12 cellular contexts compared by ENCODE assay signal in the genomic region with DNA sequence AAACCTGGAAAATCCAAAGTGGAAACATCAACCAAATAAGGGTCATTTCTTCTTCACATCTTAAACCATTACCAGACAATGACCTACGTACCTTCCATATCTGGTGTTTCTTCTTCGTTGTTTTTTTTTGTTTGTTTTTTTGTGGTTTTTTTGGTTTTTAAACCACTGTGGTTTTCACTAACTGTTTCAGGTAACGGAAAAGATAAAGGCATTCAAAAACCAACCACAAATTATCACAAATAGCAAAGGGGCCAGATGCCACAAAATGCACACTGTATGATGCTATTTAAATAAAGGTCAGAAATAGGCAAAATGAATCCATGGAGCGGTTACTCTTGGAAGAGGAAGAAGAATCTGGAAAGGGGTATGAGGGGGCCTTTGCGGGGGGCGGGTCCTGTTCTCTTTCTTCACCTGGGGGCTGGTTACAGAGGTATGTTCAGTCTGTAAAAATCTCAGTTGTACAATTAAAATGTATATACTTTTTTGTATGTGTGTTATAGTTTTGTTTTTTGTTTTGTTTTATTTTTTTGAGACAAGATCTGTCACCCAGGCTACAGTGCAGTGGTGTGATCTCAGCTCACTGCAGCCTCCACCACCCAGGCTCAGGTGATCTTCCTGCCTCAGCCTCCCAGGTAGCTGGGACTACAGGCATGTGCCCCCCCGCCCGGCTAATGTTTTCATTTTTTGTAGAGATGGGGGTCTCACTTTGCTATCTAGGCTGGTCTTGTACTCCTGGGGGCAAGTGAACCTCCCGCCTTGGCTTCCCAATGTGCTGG. TPM values are rescaled to one million over a fixed set of nuclear protein-coding genes. Genes with fewer than 3 reads are reported as not detected.
DNase-seq lines count a peak whose midpoint lies in the region; ATAC-seq, FAIRE-seq and TF ChIP-seq lines count a peak whose summit lies in the region.
"Had no signal": no experiment of that assay in that cellular context is flagged by ENCODE, and none has a peak within 500 bp of the region (broad histone marks: within the 10 kb centered on the region; RNA-seq: fewer than 3 reads in every experiment).

No MANE protein-coding gene starts in this region.

- TF ChIP-seq RAD21 in GM12878 (IDR thresholded peaks at IDR 0.05; ENCODE audit: insufficient read depth, low read depth, low read length), result no peak

- H3K9ac ChIP-seq in GM12878 (ENCODE audit: control insufficient read depth, insufficient read depth, low read length), result no peak overlapping the region; the same call in 1 of the 2 replicates

- H3K36me3 ChIP-seq in CD4-positive, alpha-beta memory T cell (ENCODE audit: insufficient read depth, low read length), result peaks cover 38% of the 10 kb centered on the region
- H3K36me3 ChIP-seq in GM12878 (ENCODE audit: control insufficient read depth in 2 of 2, insufficient read depth in 2 of 2, low read length in 1 of 2) (peaks cover 28 to 32% of the 10 kb centered on the region in 2 experiments), HAP-1 (replicated peaks) (no peaks in the 10 kb centered on the region)

- BruUV-seq in GM12878 (replicated peaks; lab: Mats Ljungman, UMichigan), result no TSS peak

- H3K4me3 ChIP-seq in CD4-positive, alpha-beta memory T cell (ENCODE audit: low read length in 2 of 2), result no peak overlapping the region
- no peak overlapping the region for H3K4me3 ChIP-seq in Jurkat, Clone E6-1 (ENCODE audit: low read length)
- no peak overlapping the region for H3K4me3 ChIP-seq in GM12878
- H3K4me3 ChIP-seq in HAP-1, result no peak overlapping the region

- RAD21 ChIA-PET in GM12878 (lab: Charles Lee; ENCODE audit: unreplicated experiment), result no interaction called here

- TF ChIP-seq EP300 in GM12878 (IDR thresholded peaks at IDR 0.05; ENCODE audit: borderline replicate concordance in 1 of 2, control insufficient read depth in 1 of 2, low read depth in 2 of 2, low read length in 2 of 2), result peak in 1 of 2 experiments; percentile 27; a peak in 2 of 4 replicates

- no peak for TF ChIP-seq POLR2A in GM12878 (IDR thresholded peaks at IDR 0.05; ENCODE audit: low read depth, low read length)

- peaks cover 41 to 51% of the 10 kb centered on the region in 2 donors for H3K36me3 Mint-ChIP-seq in CD4-positive, alpha-beta memory T cell
- H3K36me3 Mint-ChIP-seq in nephron progenitor cell (ENCODE audit: low read depth), result peaks cover 45% of the 10 kb centered on the region

- H3K27ac ChIP-seq in CD4-positive, alpha-beta memory T cell (ENCODE audit: low read depth, low read length), result peak overlapping the region; percentile 24
- H3K27ac ChIP-seq in GM12878 (ENCODE audit: control insufficient read depth, insufficient read depth), result no peak overlapping the region

- intact Hi-C loops in CD4-positive, alpha-beta memory T cell (cut with micrococcal nuclease), result no loop called here
- intact Hi-C loops in GM12878 (cut with micrococcal nuclease; ENCODE audit: unreplicated experiment), result no loop called here

- peaks cover 0 to 5% (median 0%) of the 10 kb centered on the region in 8 donors for H3K9me3 Mint-ChIP-seq in CD4-positive, alpha-beta memory T cell
- H3K9me3 Mint-ChIP-seq in nephron progenitor cell, result peaks cover 26% of the 10 kb centered on the region

- no peak for FAIRE-seq in GM12878 (lab: Jason Lieb, UNC)
- FAIRE-seq: islet of Langerhans had no signal

- H3K9me3 ChIP-seq in CD4-positive, alpha-beta memory T cell (ENCODE audit: control insufficient read depth in 1 of 2, low read length in 2 of 2), result no peaks in the 10 kb centered on the region
- H3K9me3 ChIP-seq in GM12878 (replicated peaks; ENCODE audit: control insufficient read depth, insufficient read depth, low read length) (peaks cover 5% of the 10 kb centered on the region; the same call in 2 of the 3 replicates), HAP-1 (0 out of 2 replicates have a peak, but pooled peaks cover 2% of the 10 kb centered on the region)

- no peak overlapping the region for H2AFZ ChIP-seq in GM12878 (ENCODE audit: control insufficient read depth, low read depth, low read length)

- POLR2A ChIA-PET in CD4-positive, alpha-beta memory T cell (lab: Charles Lee; ENCODE audit: partially characterized antibody), result interaction anchor here (0.6 to 10.7 kb wide), 4 partner anchors 15 to 63 kb away, joined by 3 to 134 read pairs (median 27); a partner anchor contains a TSS
- POLR2A ChIA-PET in GM12878 (lab: Charles Lee), result no interaction called here

- peaks cover 6% of the 10 kb centered on the region; the same call in 1 of the 2 replicates for H4K20me1 ChIP-seq in GM12878 (ENCODE audit: control insufficient read depth, insufficient read depth)

- no peak overlapping the region for H3K4me2 ChIP-seq in GM12878 (ENCODE audit: control insufficient read depth, insufficient read depth)

- H3K4me1 ChIP-seq in CD4-positive, alpha-beta memory T cell (ENCODE audit: insufficient read depth, low read length), result peaks cover 63% of the 10 kb centered on the region
- peaks cover 8% of the 10 kb centered on the region for H3K4me1 ChIP-seq in GM12878 (ENCODE audit: control insufficient read depth, insufficient read depth, low read length)
- no peaks in the 10 kb centered on the region for H3K4me1 ChIP-seq in HAP-1

- H3K27me3 ChIP-seq in CD4-positive, alpha-beta memory T cell (ENCODE audit: insufficient read depth, low read length), result no peaks in the 10 kb centered on the region
- H3K27me3 ChIP-seq in GM12878 (replicated peaks in 1 of 2; ENCODE audit: control insufficient read depth in 2 of 2, insufficient read depth in 2 of 2, low read length in 1 of 2), result no peaks in the 10 kb centered on the region
- no peaks in the 10 kb centered on the region for H3K27me3 ChIP-seq in HAP-1 (ENCODE audit: low read depth)

- peak; percentile 42 to 67 (median 50) for DNase-seq in CD4-positive, alpha-beta memory T cell
- DNase-seq in Jurkat, Clone E6-1 (ENCODE audit: low read depth, low spot score), result peak; percentile 32
- no peak for DNase-seq in GM12878 (ENCODE audit: low read depth, low spot score)
- DNase-seq in nephron progenitor cell, result no peak
- no peak for DNase-seq in NCI-H524 treated with DMSO at 0.1 percent for 48 hours (lab: John Stamatoyannopoulos, UW)
- no peak for DNase-seq in HAP-1 (ENCODE audit: low spot score in 2 of 2)
- DNase-seq: Caco-2; NCI-H1417 treated with DMSO at 0.1 percent for 48 hours; NK-92 treated with Interleukin-12 subunit alpha and Interleukin-12 subunit beta, amount 100 ng/mL, for 24 hours had no signal

- H3K27ac Mint-ChIP-seq in CD4-positive, alpha-beta memory T cell, result peak overlapping the region; percentile 88 to 96 (median 93)
- H3K27ac Mint-ChIP-seq in nephron progenitor cell, result peak overlapping the region; percentile 25

- H3K4me1 Mint-ChIP-seq in CD4-positive, alpha-beta memory T cell, result peaks cover 42 to 74% (median 54%) of the 10 kb centered on the region in 4 donors
- peaks cover 29% of the 10 kb centered on the region for H3K4me1 Mint-ChIP-seq in nephron progenitor cell

- H3K79me2 ChIP-seq in GM12878 (ENCODE audit: control insufficient read depth, insufficient read depth, low read length), result peaks cover 29% of the 10 kb centered on the region

- in situ Hi-C loops in GM12878 (cut with MboI), result no loop called here
- in situ Hi-C loops in HAP-1 (cut with MboI; ENCODE audit: low sequenced_read_pairs), result no loop called here

- no peak for TF ChIP-seq CTCF in GM12878 (IDR thresholded peaks at IDR 0.05 in 2 of 3, conservative IDR thresholded peaks at IDR 0.05 in 1 of 3; ENCODE audit: control insufficient read depth in 2 of 3, extremely low read depth in 1 of 3, insufficient read depth in 1 of 3, low read depth in 3 of 3, low read length in 3 of 3)
- TF ChIP-seq CTCF in nephron progenitor cell (IDR thresholded peaks at IDR 0.05), result no peak

- no peaks in the 10 kb centered on the region for H3K27me3 Mint-ChIP-seq in CD4-positive, alpha-beta memory T cell
- H3K27me3 Mint-ChIP-seq in nephron progenitor cell (ENCODE audit: low read depth, poor library complexity), result peaks cover 4% of the 10 kb centered on the region

- H3K4me3 Mint-ChIP-seq in CD4-positive, alpha-beta memory T cell, result peak overlapping the region; percentile 40 to 85 (median 70)
- H3K4me3 Mint-ChIP-seq in nephron progenitor cell, result no peak overlapping the region

- CTCF ChIA-PET in CD4-positive, alpha-beta memory T cell (lab: Charles Lee; ENCODE audit: partially characterized antibody), result interaction anchor here (1.0 to 3.5 kb wide), 5 partner anchors 25 to 159 kb away, joined by 4 to 22 read pairs (median 5); no protein-coding TSS in a partner anchor
- CTCF ChIA-PET in GM12878 (lab: Yijun Ruan, JAX), result no interaction called here

- SMC1A ChIA-PET in GM12878 (lab: Charles Lee; ENCODE audit: uncharacterized antibody, unreplicated experiment), result interaction anchor here (0.6 to 1.1 kb wide), 2 partner anchors 23 to 618 kb away, joined by 3 read pairs; no protein-coding TSS in a partner anchor

- peak; percentile 40; the same call in 1 of the 3 replicates for ATAC-seq in GM12878
- ATAC-seq in HG03139 (IDR thresholded peaks at IDR 0.05; ENCODE audit: unreplicated experiment), result no peak
- ATAC-seq in HG02938 (IDR thresholded peaks at IDR 0.05; ENCODE audit: unreplicated experiment), result no peak

- 60% methylated on average over 9 of the region's 9 CpGs for WGBS in GM12878 (ENCODE audit: insufficient coverage, insufficient replicate concordance, low lambda C conversion rate, missing lambda C conversion rate)

TF ChIP-seq in GM12878, 131 proteins besides CTCF, POLR2A, EP300 and RAD21 (continues in another document):
- TF ChIP-seq MYB (IDR thresholded peaks at IDR 0.05; ENCODE audit: borderline replicate concordance, low read depth, low read length) (no peak), CBFB (IDR thresholded peaks at IDR 0.05; ENCODE audit: low read depth) (0 out of 2 replicates have a peak, but pooled peaks have one; percentile 64)

RNA-seq across cellular contexts. Expression of a gene that starts 29.6 kb away (rescaled TPM):
- 100 to 1,000 TPM; 155 to 157 TPM for total RNA-seq in CD4-positive, alpha-beta memory T cell
- polyA plus RNA-seq in CD4-positive, alpha-beta memory T cell, result 100 to 1,000 TPM; 343 to 496 TPM
- 21.0 TPM for polyA plus RNA-seq in Jurkat, Clone E6-1 (2012; ENCODE audit: insufficient read depth, insufficient read length)
- 62.4 and 64.8 TPM in 2 replicates for total RNA-seq in GM12878 (2013; cell fraction: nucleolus; rRNA removed)
- total RNA-seq in GM12878 (2014; rRNA removed) (111 and 121 TPM in 2 replicates), GM12878 (2014; rRNA removed; fragmentation: Illumina TruSeq; extraction: Trizol) (124 and 125 TPM in 2 replicates), GM12878 (2021) (168 and 173 TPM in 2 replicates)
- 90.1 TPM for polyA plus RNA-seq in GM12878 (2011; ENCODE audit: low read depth)
- polyA plus RNA-seq in GM12878 (2011; rRNA removed) (99.2 and 112 TPM in 2 replicates), GM12878 (2014; fragmentation: Illumina TruSeq; extraction: Trizol) (196 and 211 TPM in 2 replicates), GM12878 (2014; fragmentation: Nextera tagmentation; extraction: Ambion mirVana) (100 to 1,000 TPM; 144 to 195 TPM), GM12878 (2014; rRNA removed) (103 and 115 TPM in 2 replicates), GM12878 (2016; fragmentation: Nextera tagmentation; extraction: Ambion mirVana) (100 to 1,000 TPM; 150 to 154 TPM)
- 193 and 266 TPM in 2 replicates for polyA plus RNA-seq in GM12878 (2011; cell fraction: cytosol; rRNA removed)
- polyA plus RNA-seq in GM12878 (2011; cell fraction: nucleus; rRNA removed), result 74.4 and 94.9 TPM in 2 replicates
- 120 and 148 TPM in 2 replicates for polyA plus RNA-seq in GM12878 (2012)
- 92.1 and 148 TPM in 2 replicates for polyA minus RNA-seq in GM12878 (2011; rRNA and poly(A)+ RNA removed)
- 52.1 and 57.0 TPM in 2 replicates for polyA minus RNA-seq in GM12878 (2011; cell fraction: cytosol; rRNA and poly(A)+ RNA removed)
- 28.7 and 56.3 TPM in 2 replicates for polyA minus RNA-seq in GM12878 (2011; cell fraction: nucleus; rRNA and poly(A)+ RNA removed)

Comparison
In these comparisons a context has a peak if more than half of its experiments do, and no peak if none do; other contexts are left out.
1. DNase-seq: peak in CD4-positive, alpha-beta memory T cell (5 of 5) and Jurkat, Clone E6-1 (single experiment); none in GM12878 (single experiment), nephron progenitor cell (single experiment), NCI-H524 treated with DMSO at 0.1 percent for 48 hours (single experiment) and HAP-1 (0 of 2).